1 cellular context compared by ENCODE assay signal in the genomic region with DNA sequence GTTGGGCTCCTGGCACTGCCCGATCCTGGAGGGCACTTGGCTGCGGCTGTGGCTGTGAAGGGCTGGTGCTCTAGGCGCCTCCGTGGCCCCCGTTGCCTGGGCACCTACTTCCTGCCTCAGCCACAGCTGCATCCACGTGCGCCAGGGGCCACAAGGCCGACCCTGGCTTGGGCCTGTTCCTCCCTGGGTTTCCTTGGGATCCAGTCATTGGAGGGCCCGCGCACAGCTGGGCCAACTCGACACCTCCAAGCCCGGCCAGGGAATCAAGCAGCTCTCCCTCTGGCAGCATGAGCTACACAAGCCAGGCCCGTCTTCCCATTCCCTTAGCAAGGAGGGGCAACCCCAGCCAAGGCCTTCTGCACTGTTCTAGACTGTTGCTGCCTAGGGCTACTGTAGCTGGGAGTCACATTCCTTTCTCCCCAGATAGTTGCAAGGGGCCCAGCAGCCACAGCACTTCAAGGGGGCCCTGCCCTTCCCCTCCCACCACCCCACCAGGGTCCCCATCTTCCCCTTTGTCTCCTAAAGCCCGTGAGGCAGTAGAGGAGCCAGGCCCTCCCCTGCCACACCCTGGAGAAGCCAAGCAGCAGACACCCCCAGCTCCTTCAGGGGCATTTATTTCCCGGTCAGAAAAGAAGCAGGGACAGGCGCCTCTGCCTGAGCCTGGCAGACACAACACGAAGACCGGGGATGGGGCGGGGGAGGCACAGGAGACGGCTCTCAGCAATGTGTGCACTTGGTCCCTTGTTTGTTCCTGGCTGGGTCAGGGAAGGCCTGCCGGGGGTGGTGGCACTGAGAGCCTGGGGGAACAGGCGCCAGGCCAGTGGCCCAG.
A peak's percentile ranks its signal among the peaks of the same experiment; 100 is the strongest.
TF ChIP-seq lines count a peak whose summit lies in the region.

No MANE protein-coding gene starts in this region.

TF ChIP-seq in HepG2, 621 proteins besides CTCF, POLR2A, EP300 and RAD21 (continued from another document):
- peak; percentile 48; the same call in 1 of the 2 replicates for TF ChIP-seq FOXO1 (CRISPR knock-in tag; IDR thresholded peaks at IDR 0.05)
- TF ChIP-seq ZNF44 (CRISPR knock-in tag; IDR thresholded peaks at IDR 0.05), result peak; percentile 87
- TF ChIP-seq ZNF563 (CRISPR knock-in tag; IDR thresholded peaks at IDR 0.05), result peak; percentile 28; the same call in 1 of the 2 replicates
- TF ChIP-seq, protein P1, sequence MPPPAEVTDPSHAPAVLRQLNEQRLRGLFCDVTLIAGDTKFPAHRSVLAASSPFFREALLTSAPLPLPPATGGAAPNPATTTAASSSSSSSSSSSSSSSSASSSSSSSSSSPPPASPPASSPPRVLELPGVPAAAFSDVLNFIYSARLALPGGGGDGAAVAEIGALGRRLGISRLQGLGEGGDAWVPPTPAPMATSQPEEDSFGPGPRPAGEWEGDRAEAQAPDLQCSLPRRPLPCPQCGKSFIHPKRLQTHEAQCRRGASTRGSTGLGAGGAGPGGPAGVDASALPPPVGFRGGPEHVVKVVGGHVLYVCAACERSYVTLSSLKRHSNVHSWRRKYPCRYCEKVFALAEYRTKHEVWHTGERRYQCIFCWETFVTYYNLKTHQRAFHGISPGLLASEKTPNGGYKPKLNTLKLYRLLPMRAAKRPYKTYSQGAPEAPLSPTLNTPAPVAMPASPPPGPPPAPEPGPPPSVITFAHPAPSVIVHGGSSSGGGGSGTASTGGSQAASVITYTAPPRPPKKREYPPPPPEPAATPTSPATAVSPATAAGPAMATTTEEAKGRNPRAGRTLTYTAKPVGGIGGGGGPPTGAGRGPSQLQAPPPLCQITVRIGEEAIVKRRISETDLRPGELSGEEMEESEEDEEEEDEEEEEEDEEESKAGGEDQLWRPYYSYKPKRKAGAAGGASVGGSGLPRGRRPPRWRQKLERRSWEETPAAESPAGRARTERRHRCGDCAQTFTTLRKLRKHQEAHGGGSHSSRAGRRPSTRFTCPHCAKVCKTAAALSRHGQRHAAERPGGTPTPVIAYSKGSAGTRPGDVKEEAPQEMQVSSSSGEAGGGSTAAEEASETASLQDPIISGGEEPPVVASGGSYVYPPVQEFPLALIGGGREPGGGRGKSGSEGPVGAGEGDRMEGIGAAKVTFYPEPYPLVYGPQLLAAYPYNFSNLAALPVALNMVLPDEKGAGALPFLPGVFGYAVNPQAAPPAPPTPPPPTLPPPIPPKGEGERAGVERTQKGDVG (CRISPR knock-in tag; IDR thresholded peaks at IDR 0.05; ENCODE audit: borderline replicate concordance), result no peak; the same call in 1 of the 2 replicates
- TF ChIP-seq, protein P2, sequence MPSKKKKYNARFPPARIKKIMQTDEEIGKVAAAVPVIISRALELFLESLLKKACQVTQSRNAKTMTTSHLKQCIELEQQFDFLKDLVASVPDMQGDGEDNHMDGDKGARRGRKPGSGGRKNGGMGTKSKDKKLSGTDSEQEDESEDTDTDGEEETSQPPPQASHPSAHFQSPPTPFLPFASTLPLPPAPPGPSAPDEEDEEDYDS (CRISPR knock-in tag; IDR thresholded peaks at IDR 0.05), result no peak
- TF ChIP-seq NR2F2 (IDR thresholded peaks at IDR 0.05; ENCODE audit: borderline replicate concordance, low read depth), result no peak
- TF ChIP-seq, protein P3, sequence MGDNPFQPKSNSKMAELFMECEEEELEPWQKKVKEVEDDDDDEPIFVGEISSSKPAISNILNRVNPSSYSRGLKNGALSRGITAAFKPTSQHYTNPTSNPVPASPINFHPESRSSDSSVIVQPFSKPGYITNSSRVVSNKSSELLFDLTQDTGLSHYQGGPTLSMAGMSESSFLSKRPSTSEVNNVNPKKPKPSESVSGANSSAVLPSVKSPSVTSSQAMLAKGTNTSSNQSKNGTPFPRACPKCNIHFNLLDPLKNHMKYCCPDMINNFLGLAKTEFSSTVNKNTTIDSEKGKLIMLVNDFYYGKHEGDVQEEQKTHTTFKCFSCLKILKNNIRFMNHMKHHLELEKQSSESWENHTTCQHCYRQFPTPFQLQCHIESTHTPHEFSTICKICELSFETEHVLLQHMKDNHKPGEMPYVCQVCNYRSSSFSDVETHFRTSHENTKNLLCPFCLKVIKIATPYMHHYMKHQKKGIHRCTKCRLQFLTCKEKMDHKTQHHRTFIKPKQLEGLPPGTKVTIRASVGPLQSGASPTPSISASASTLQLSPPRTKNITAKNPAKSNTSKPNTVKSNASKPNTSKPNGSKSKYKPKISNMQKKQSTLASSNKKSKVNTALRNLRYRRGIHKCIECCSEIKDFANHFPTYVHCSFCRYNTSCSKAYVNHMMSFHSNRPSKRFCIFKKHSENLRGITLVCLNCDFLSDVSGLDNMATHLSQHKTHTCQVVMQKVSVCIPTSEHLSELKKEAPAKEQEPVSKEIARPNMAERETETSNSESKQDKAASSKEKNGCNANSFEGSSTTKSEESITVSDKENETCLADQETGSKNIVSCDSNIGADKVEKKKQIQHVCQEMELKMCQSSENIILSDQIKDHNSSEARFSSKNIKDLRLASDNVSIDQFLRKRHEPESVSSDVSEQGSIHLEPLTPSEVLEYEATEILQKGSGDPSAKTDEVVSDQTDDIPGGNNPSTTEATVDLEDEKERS (CRISPR knock-in tag; IDR thresholded peaks at IDR 0.05), result 0 out of 2 replicates have a peak, but pooled peaks have one; percentile 9
- TF ChIP-seq PAF1 (CRISPR knock-in tag; IDR thresholded peaks at IDR 0.05), result peak; percentile 99
- TF ChIP-seq KAT8 (CRISPR knock-in tag; IDR thresholded peaks at IDR 0.05), result no peak
- TF ChIP-seq, protein P4, sequence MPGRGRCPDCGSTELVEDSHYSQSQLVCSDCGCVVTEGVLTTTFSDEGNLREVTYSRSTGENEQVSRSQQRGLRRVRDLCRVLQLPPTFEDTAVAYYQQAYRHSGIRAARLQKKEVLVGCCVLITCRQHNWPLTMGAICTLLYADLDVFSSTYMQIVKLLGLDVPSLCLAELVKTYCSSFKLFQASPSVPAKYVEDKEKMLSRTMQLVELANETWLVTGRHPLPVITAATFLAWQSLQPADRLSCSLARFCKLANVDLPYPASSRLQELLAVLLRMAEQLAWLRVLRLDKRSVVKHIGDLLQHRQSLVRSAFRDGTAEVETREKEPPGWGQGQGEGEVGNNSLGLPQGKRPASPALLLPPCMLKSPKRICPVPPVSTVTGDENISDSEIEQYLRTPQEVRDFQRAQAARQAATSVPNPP (CRISPR knock-in tag; IDR thresholded peaks at IDR 0.05), result no peak; the same call in 1 of the 2 replicates
- TF ChIP-seq, protein P5, sequence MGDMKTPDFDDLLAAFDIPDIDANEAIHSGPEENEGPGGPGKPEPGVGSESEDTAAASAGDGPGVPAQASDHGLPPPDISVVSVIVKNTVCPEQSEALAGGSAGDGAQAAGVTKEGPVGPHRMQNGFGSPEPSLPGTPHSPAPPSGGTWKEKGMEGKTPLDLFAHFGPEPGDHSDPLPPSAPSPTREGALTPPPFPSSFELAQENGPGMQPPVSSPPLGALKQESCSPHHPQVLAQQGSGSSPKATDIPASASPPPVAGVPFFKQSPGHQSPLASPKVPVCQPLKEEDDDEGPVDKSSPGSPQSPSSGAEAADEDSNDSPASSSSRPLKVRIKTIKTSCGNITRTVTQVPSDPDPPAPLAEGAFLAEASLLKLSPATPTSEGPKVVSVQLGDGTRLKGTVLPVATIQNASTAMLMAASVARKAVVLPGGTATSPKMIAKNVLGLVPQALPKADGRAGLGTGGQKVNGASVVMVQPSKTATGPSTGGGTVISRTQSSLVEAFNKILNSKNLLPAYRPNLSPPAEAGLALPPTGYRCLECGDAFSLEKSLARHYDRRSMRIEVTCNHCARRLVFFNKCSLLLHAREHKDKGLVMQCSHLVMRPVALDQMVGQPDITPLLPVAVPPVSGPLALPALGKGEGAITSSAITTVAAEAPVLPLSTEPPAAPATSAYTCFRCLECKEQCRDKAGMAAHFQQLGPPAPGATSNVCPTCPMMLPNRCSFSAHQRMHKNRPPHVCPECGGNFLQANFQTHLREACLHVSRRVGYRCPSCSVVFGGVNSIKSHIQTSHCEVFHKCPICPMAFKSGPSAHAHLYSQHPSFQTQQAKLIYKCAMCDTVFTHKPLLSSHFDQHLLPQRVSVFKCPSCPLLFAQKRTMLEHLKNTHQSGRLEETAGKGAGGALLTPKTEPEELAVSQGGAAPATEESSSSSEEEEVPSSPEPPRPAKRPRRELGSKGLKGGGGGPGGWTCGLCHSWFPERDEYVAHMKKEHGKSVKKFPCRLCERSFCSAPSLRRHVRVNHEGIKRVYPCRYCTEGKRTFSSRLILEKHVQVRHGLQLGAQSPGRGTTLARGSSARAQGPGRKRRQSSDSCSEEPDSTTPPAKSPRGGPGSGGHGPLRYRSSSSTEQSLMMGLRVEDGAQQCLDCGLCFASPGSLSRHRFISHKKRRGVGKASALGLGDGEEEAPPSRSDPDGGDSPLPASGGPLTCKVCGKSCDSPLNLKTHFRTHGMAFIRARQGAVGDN (CRISPR knock-in tag; IDR thresholded peaks at IDR 0.05), result peak; percentile 56
- TF ChIP-seq PCBP2 (optimal IDR thresholded peaks at IDR 0.05; ENCODE audit: low read depth, low read length, poor library complexity, severe bottlenecking), result peak; percentile 80
- no peak for TF ChIP-seq XRCC5 (optimal IDR thresholded peaks at IDR 0.05; ENCODE audit: low read length)
- TF ChIP-seq ZNF598 (CRISPR knock-in tag; IDR thresholded peaks at IDR 0.05; ENCODE audit: borderline replicate concordance), result no peak
- TF ChIP-seq TAF1 (CRISPR knock-in tag; IDR thresholded peaks at IDR 0.05), result peak; percentile 50; the same call in 1 of the 2 replicates
- peak; percentile 88; the same call in 1 of the 2 replicates for TF ChIP-seq ZNF564 (CRISPR knock-in tag; IDR thresholded peaks at IDR 0.05)
- no peak for TF ChIP-seq ZNF382 (CRISPR knock-in tag; IDR thresholded peaks at IDR 0.05; ENCODE audit: borderline replicate concordance)
- TF ChIP-seq, protein P6, sequence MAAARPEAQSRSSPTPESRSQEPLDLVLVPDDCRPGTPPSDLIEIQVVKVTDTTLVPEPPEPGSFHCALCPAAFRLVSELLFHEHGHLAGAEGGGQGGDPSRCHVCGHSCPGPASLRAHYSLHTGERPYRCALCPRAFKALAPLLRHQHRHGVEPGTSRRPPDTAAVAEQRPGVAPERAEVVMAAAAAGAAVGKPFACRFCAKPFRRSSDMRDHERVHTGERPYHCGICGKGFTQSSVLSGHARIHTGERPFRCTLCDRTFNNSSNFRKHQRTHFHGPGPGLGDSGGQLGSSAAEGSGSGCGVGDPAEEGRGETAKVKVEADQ (CRISPR knock-in tag; IDR thresholded peaks at IDR 0.05; ENCODE audit: borderline replicate concordance), result no peak
- peak; percentile 75; the same call in 1 of the 2 replicates for TF ChIP-seq SMAD1 (CRISPR knock-in tag; IDR thresholded peaks at IDR 0.05; ENCODE audit: borderline replicate concordance, low read depth)
- TF ChIP-seq, protein P7, sequence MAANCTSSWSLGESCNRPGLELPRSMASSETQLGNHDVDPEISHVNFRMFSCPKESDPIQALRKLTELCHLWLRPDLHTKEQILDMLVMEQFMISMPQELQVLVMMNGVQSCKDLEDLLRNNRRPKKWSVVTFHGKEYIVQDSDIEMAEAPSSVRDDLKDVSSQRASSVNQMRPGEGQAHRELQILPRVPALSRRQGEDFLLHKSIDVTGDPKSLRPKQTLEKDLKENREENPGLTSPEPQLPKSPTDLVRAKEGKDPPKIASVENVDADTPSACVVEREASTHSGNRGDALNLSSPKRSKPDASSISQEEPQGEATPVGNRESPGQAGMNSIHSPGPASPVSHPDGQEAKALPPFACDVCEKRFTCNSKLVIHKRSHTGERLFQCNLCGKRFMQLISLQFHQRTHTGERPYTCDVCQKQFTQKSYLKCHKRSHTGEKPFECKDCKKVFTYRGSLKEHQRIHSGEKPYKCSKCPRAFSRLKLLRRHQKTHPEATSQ (CRISPR knock-in tag; IDR thresholded peaks at IDR 0.05; ENCODE audit: borderline replicate concordance), result peak; percentile 77; the same call in 1 of the 2 replicates
- TF ChIP-seq, protein P8, sequence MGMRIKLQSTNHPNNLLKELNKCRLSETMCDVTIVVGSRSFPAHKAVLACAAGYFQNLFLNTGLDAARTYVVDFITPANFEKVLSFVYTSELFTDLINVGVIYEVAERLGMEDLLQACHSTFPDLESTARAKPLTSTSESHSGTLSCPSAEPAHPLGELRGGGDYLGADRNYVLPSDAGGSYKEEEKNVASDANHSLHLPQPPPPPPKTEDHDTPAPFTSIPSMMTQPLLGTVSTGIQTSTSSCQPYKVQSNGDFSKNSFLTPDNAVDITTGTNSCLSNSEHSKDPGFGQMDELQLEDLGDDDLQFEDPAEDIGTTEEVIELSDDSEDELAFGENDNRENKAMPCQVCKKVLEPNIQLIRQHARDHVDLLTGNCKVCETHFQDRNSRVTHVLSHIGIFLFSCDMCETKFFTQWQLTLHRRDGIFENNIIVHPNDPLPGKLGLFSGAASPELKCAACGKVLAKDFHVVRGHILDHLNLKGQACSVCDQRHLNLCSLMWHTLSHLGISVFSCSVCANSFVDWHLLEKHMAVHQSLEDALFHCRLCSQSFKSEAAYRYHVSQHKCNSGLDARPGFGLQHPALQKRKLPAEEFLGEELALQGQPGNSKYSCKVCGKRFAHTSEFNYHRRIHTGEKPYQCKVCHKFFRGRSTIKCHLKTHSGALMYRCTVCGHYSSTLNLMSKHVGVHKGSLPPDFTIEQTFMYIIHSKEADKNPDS (CRISPR knock-in tag; IDR thresholded peaks at IDR 0.05), result peak; percentile 14; the same call in 1 of the 2 replicates
- peak; percentile 87 for TF ChIP-seq BORCS8-MEF2B (CRISPR knock-in tag; IDR thresholded peaks at IDR 0.05)
- TF ChIP-seq ZKSCAN8 (CRISPR knock-in tag; IDR thresholded peaks at IDR 0.05; ENCODE audit: borderline replicate concordance), result no peak; the same call in 1 of the 2 replicates
- TF ChIP-seq ZNF629 (CRISPR knock-in tag; conservative IDR thresholded peaks at IDR 0.05), result 0 out of 2 replicates have a peak, but pooled peaks have one; percentile 23
- TF ChIP-seq ZBTB3 (CRISPR knock-in tag; IDR thresholded peaks at IDR 0.05; ENCODE audit: borderline replicate concordance, low read depth), result peak; percentile 82; the same call in 1 of the 2 replicates
- no peak for TF ChIP-seq ZNF7 (CRISPR knock-in tag; IDR thresholded peaks at IDR 0.05)
TF ChIP-seq in HepG2: peak in this region for 220.
